2 cellular contexts compared by ENCODE assay signal in genomic region chr19:1217366-1217765, GRCh38.
TF ChIP-seq lines count a peak whose summit lies in the region.

No MANE protein-coding gene starts in this region.

TF ChIP-seq in IMR-90, 13 proteins besides CTCF, POLR2A, EP300 and RAD21:
- TF ChIP-seq CEBPB (IDR thresholded peaks at IDR 0.05; ENCODE audit: low read depth, low read length) (no peak), FOS (IDR thresholded peaks at IDR 0.05; ENCODE audit: low read depth, low read length) (no peak), BHLHE40 (IDR thresholded peaks at IDR 0.05; ENCODE audit: low read depth, low read length) (no peak), NFE2L2 (IDR thresholded peaks at IDR 0.05; ENCODE audit: low read depth, low read length) (no peak), RFX5 (IDR thresholded peaks at IDR 0.05; ENCODE audit: low read depth, low read length) (no peak), SMC3 (IDR thresholded peaks at IDR 0.05; ENCODE audit: low read depth, low read length) (no peak), CHD1 (IDR thresholded peaks at IDR 0.05; ENCODE audit: low read depth, low read length) (no peak), MAFK (IDR thresholded peaks at IDR 0.05; ENCODE audit: low read depth, low read length) (no peak), USF2 (IDR thresholded peaks at IDR 0.05; ENCODE audit: low read depth, low read length) (no peak), RCOR1 (IDR thresholded peaks at IDR 0.05; ENCODE audit: insufficient replicate concordance, low read length) (no peak), ELK1 (IDR thresholded peaks at IDR 0.05; ENCODE audit: borderline replicate concordance, low read depth, low read length) (no peak), MAZ (IDR thresholded peaks at IDR 0.05; ENCODE audit: borderline replicate concordance, low read depth, low read length) (no peak), MXI1 (IDR thresholded peaks at IDR 0.05; ENCODE audit: borderline replicate concordance, low read depth, low read length) (no peak)

TF ChIP-seq in H1, 55 proteins besides CTCF, POLR2A, EP300 and RAD21:
- TF ChIP-seq SIRT6 (IDR thresholded peaks at IDR 0.05; ENCODE audit: low read length) (no peak), E2F6 (IDR thresholded peaks at IDR 0.05) (no peak), CTBP2 (IDR thresholded peaks at IDR 0.05; ENCODE audit: borderline replicate concordance, insufficient read depth, insufficient read length, low read length) (no peak), JUN (IDR thresholded peaks at IDR 0.05; ENCODE audit: low read depth, low read length) (no peak)
